10 cellular contexts compared by ENCODE assay signal in genomic region chr3:21750831-21751391, GRCh38. TPM values are rescaled to one million over a fixed set of nuclear protein-coding genes. Genes with fewer than 3 reads are reported as not detected.
DNase-seq lines count a peak whose midpoint lies in the region; ATAC-seq and TF ChIP-seq lines count a peak whose summit lies in the region.
"Had no signal": no experiment of that assay in that cellular context is flagged by ENCODE, and none has a peak within 500 bp of the region (broad histone marks: within the 10 kb centered on the region; RNA-seq: fewer than 3 reads in every experiment).

Gene ZNF385D (minus strand): TSS chr3:21751210. CDS start chr3:21750916, 294 bp downstream.

- H3K4me3 Mint-ChIP-seq in nephron, result peak within 1 kb of the TSS; percentile 84 to 98 (median 96)

- peaks cover 5% of the 10 kb centered on the region for H3K27me3 Mint-ChIP-seq in nephron (ENCODE audit: low read depth)

- DNase-seq in AG04449 (ENCODE audit: low read depth, low spot score) (no peak), fibroblast of the aortic adventitia (ENCODE audit: low read depth) (peak; percentile 71), COR-L47 (lab: John Stamatoyannopoulos, UW) (no peak), GOT3 (lab: John Stamatoyannopoulos, UW) (no peak), DMS79 treated with DMSO at 0.1 percent for 48 hours (lab: John Stamatoyannopoulos, UW) (no peak)
- DNase-seq: central memory CD4-positive, alpha-beta T cell had no signal

- peak within 1 kb of the TSS; percentile 57 for H3K4me3 ChIP-seq in AG04449 (ENCODE audit: low read depth, low read length)
- peak within 1 kb of the TSS; percentile 79 for H3K4me3 ChIP-seq in fibroblast of the aortic adventitia (ENCODE audit: low read depth, low read length)
- H3K4me3 ChIP-seq: K562 had no signal

- CTCF ChIA-PET in AG04449 (lab: Yijun Ruan, JAX), result interaction anchor here (0.6 to 2.0 kb wide), 4 partner anchors 11 to 362 kb away, joined by 3 to 8 read pairs (median 4); no protein-coding TSS in a partner anchor

- TF ChIP-seq CTCF in AG04449 (IDR thresholded peaks at IDR 0.05; ENCODE audit: insufficient read depth, low read length, missing control alignments) (no peak), fibroblast of the aortic adventitia (IDR thresholded peaks at IDR 0.05; ENCODE audit: insufficient read depth, low read length) (no peak), nephron (IDR thresholded peaks at IDR 0.05; ENCODE audit: unreplicated experiment in 3 of 3) (no peak)

- POLR2A ChIA-PET in AG04449 (lab: Yijun Ruan, JAX), result no interaction called here

- H3K36me3 Mint-ChIP-seq in nephron (ENCODE audit: low read depth), result no peaks in the 10 kb centered on the region

- peaks cover 43% of the 10 kb centered on the region for H3K4me1 Mint-ChIP-seq in nephron

- ATAC-seq in HG03520 (IDR thresholded peaks at IDR 0.05; ENCODE audit: unreplicated experiment), result no peak
- ATAC-seq: K562 had no signal

- H3K27ac Mint-ChIP-seq in nephron, result peak within 1 kb of the TSS; percentile 88 to 90 (median 89)

- H3K9me3 Mint-ChIP-seq in nephron, result no peaks in the 10 kb centered on the region

TF ChIP-seq in PFSK-1, 5 proteins besides CTCF, POLR2A, EP300 and RAD21:
- TF ChIP-seq SIN3A (IDR thresholded peaks at IDR 0.05; ENCODE audit: borderline replicate concordance, insufficient read depth, low read length) (peak; percentile 41; the same call in 1 of the 2 replicates), REST (IDR thresholded peaks at IDR 0.05; ENCODE audit: insufficient read depth in 1 of 2, low read depth in 2 of 2, low read length in 2 of 2) (no peak), POLR2AphosphoS5 (IDR thresholded peaks at IDR 0.05; ENCODE audit: low read depth, low read length) (peak; percentile 62; the same call in 1 of the 2 replicates), FOXP2 (optimal IDR thresholded peaks at IDR 0.05; ENCODE audit: borderline replicate concordance, extremely low read depth, extremely low read length, insufficient read depth) (peak; percentile 56), TAF1 (IDR thresholded peaks at IDR 0.05; ENCODE audit: borderline replicate concordance, insufficient read depth, low read length) (peak; percentile 70; the same call in 1 of the 2 replicates)
TF ChIP-seq in PFSK-1: peak in this region for 4.

RNA-seq across cellular contexts. Expression of gene ZNF385D, which starts in this region (rescaled TPM):
- polyA plus RNA-seq in PFSK-1 (2012; ENCODE audit: insufficient read length, low read depth), result 29.0 TPM
- total RNA-seq in fibroblast of the aortic adventitia (ENCODE audit: low replicate concordance), result 0.57 and 11.5 TPM in 2 replicates
